ENCODE assay signal across 1 cellular context in the genomic region with DNA sequence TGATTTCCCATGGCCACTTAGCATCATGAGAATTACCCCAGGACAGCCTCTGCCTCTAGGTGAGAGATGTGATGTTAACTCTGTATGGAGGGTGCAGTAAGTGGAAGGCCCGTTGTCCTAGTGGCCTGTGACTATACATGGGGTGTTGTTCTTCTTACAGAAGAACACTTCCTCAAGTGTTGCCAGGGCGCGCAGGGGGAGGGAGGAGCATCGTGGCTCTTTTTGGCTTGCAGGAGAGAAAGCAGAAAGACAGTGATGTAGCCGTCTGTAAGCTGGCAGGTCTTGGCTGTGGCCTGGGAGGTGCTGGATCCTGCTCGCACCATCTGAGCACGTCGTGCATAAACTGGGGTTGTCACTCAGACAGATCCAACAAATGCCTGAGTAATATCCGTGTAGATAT.
TF ChIP-seq lines count a peak whose summit lies in the region.

No MANE protein-coding gene starts in this region.

TF ChIP-seq in H1, 55 proteins besides CTCF, POLR2A, EP300 and RAD21:
- TF ChIP-seq SRF (IDR thresholded peaks at IDR 0.05; ENCODE audit: low read depth, low read length): no peak
- TF ChIP-seq CBX5 (IDR thresholded peaks at IDR 0.05; ENCODE audit: low read depth, low read length): no peak
- no peak for TF ChIP-seq CHD1 (IDR thresholded peaks at IDR 0.05; ENCODE audit: low read depth, low read length)
- TF ChIP-seq JUND (IDR thresholded peaks at IDR 0.05; ENCODE audit: low read length): no peak
- no peak for TF ChIP-seq RFX5 (IDR thresholded peaks at IDR 0.05; ENCODE audit: borderline replicate concordance, low read depth, low read length)
- TF ChIP-seq, protein P1, sequence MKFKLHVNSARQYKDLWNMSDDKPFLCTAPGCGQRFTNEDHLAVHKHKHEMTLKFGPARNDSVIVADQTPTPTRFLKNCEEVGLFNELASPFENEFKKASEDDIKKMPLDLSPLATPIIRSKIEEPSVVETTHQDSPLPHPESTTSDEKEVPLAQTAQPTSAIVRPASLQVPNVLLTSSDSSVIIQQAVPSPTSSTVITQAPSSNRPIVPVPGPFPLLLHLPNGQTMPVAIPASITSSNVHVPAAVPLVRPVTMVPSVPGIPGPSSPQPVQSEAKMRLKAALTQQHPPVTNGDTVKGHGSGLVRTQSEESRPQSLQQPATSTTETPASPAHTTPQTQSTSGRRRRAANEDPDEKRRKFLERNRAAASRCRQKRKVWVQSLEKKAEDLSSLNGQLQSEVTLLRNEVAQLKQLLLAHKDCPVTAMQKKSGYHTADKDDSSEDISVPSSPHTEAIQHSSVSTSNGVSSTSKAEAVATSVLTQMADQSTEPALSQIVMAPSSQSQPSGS (IDR thresholded peaks at IDR 0.05; ENCODE audit: low read length): no peak
- TF ChIP-seq SAP30 (IDR thresholded peaks at IDR 0.05; ENCODE audit: insufficient read depth, insufficient replicate concordance, low read length): no peak
- TF ChIP-seq ASH2L (IDR thresholded peaks at IDR 0.05; ENCODE audit: low read length): no peak
- TF ChIP-seq HDAC6 (IDR thresholded peaks at IDR 0.05; ENCODE audit: low read depth, low read length): no peak
- TF ChIP-seq BCL11A (IDR thresholded peaks at IDR 0.05; ENCODE audit: low read depth in 2 of 2, low read length in 2 of 2): no peak
- no peak for TF ChIP-seq CREB1 (IDR thresholded peaks at IDR 0.05)
- no peak for TF ChIP-seq SIN3A (conservative IDR thresholded peaks at IDR 0.05 in 1 of 2, IDR thresholded peaks at IDR 0.05 in 1 of 2; ENCODE audit: low read depth in 1 of 2, low read length in 2 of 2)
- TF ChIP-seq SP2 (IDR thresholded peaks at IDR 0.05; ENCODE audit: low read length): no peak
- TF ChIP-seq, protein P2, sequence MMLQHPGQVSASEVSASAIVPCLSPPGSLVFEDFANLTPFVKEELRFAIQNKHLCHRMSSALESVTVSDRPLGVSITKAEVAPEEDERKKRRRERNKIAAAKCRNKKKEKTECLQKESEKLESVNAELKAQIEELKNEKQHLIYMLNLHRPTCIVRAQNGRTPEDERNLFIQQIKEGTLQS (IDR thresholded peaks at IDR 0.05; ENCODE audit: insufficient read depth, low read depth, low read length): no peak
- TF ChIP-seq GABPA (IDR thresholded peaks at IDR 0.05; ENCODE audit: borderline replicate concordance, insufficient read depth, low read length): no peak
- no peak for TF ChIP-seq SP4 (IDR thresholded peaks at IDR 0.05; ENCODE audit: low read length)
- no peak for TF ChIP-seq TAF7 (optimal IDR thresholded peaks at IDR 0.05; ENCODE audit: borderline replicate concordance, low read depth, low read length)
- no peak for TF ChIP-seq NANOG (IDR thresholded peaks at IDR 0.05; ENCODE audit: insufficient read depth, low read depth, low read length, poor library complexity, severe bottlenecking)
- TF ChIP-seq KDM1A (IDR thresholded peaks at IDR 0.05; ENCODE audit: borderline replicate concordance, low read length): no peak
